In the genomic region with DNA sequence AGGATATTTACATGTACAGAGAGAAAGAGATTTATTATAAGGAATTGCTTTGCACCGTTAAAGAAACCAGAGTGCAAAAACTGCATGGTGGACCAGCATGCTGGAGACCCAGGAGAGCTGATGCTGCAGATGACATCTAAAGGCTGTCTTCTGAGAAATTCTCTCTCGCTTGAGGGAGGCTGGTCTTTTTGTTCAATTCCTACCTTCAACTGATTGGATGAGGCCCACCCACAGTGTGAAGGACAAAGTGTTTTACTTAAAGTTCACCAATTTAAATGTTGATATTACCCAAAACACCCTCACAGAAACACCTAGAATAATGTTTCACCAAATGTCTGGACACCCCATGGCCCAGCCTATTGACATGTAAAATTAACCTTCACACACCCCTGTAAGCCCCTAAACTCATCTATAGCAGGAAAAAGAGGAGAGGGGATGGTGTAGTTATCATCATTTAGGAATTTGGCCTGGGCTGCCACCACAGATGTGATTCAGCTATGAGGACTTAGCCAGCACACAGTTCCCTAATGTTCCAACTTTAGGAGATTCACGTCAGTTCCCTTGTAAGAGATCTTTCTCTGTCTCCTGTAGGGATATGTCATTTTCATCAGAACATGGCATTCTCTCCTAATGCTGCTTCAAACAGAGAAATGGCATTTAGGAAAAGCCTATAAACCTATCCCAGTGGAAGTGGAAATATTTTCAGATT, we compare ENCODE assay signal across 19 cellular contexts.
"Had no signal": no experiment of that assay in that cellular context is flagged by ENCODE, and none has a peak within 500 bp of the region (broad histone marks: within the 10 kb centered on the region; RNA-seq: fewer than 3 reads in every experiment).

No MANE protein-coding gene starts in this region.

- H3K4me3 Mint-ChIP-seq: activated naive CD4-positive, alpha-beta T cell treated with anti-CD3 and anti-CD28 coated beads for 36 hours; activated naive CD8-positive, alpha-beta T cell treated with anti-CD3 and anti-CD28 coated beads, Interleukin-2, amount 50 U/mL, for 24 hours; endodermal cell; naive thymus-derived CD4-positive, alpha-beta T cell had no signal

- DNase-seq: activated CD4-positive, alpha-beta T cell treated with anti-CD3 and anti-CD28 coated beads, Interleukin-2, amount 50 U/mL, for 4 hours; activated naive CD4-positive, alpha-beta T cell treated with anti-CD3 and anti-CD28 coated beads for 36 hours; activated naive CD8-positive, alpha-beta T cell treated with anti-CD3 and anti-CD28 coated beads, Interleukin-2, amount 50 U/mL, for 24 hours; aorta; dorsolateral prefrontal cortex; endodermal cell; hippocampal formation; left ventricle myocardium inferior; naive thymus-derived CD4-positive, alpha-beta T cell; pancreas; stimulated activated CD4-positive, alpha-beta T cell treated with anti-CD3 and anti-CD28 coated beads, Interleukin-4, amount 100 ng/mL, for 4 hours; stimulated activated CD8-positive, alpha-beta memory T cell treated with anti-CD3 and anti-CD28 coated beads, Interleukin-4, amount 100 ng/mL, for 48 hours; stimulated activated naive CD4-positive, alpha-beta T cell treated with Interleukin-2 at 50 U/mL for 16 hours; substantia nigra; T-helper 9 cell had no signal

- H3K4me1 ChIP-seq: left ventricle myocardium inferior, pancreas, tibial nerve, vagina had no signal

- H3K27ac ChIP-seq: dorsolateral prefrontal cortex, left ventricle myocardium inferior, pancreas, tibial nerve, vagina had no signal

- FAIRE-seq: pancreas had no signal

- H3K27me3 ChIP-seq: pancreas, tibial nerve, vagina had no signal

- H3K27ac Mint-ChIP-seq: activated naive CD4-positive, alpha-beta T cell treated with anti-CD3 and anti-CD28 coated beads for 36 hours; activated naive CD8-positive, alpha-beta T cell treated with anti-CD3 and anti-CD28 coated beads, Interleukin-2, amount 50 U/mL, for 24 hours; activated T-helper 2 cell treated with anti-CD3 and anti-CD28 coated beads, Interferon-gamma antibody, Interleukin-2, Interleukin-4, amounts not matched to agents 10 μg/mL and 5 μg/mL and 100 μg/mL, durations not matched to agents 14 hours and 24 hours and 36 hours; endodermal cell; naive thymus-derived CD4-positive, alpha-beta T cell had no signal

- H3K4me3 ChIP-seq: dorsolateral prefrontal cortex, left ventricle myocardium inferior, pancreas, tibial nerve, vagina had no signal

- H3K9me3 Mint-ChIP-seq: activated naive CD4-positive, alpha-beta T cell treated with anti-CD3 and anti-CD28 coated beads for 36 hours; activated naive CD8-positive, alpha-beta T cell treated with anti-CD3 and anti-CD28 coated beads, Interleukin-2, amount 50 U/mL, for 24 hours; activated T-helper 2 cell treated with anti-CD3 and anti-CD28 coated beads, Interferon-gamma antibody, Interleukin-2, Interleukin-4, amounts not matched to agents 10 μg/mL and 5 μg/mL and 100 μg/mL, durations not matched to agents 14 hours and 24 hours and 36 hours; endodermal cell; naive thymus-derived CD4-positive, alpha-beta T cell had no signal

- H3K36me3 Mint-ChIP-seq: naive thymus-derived CD4-positive, alpha-beta T cell had no signal

- ATAC-seq: activated CD4-positive, CD25-positive, alpha-beta regulatory T cell treated with anti-CD3 and anti-CD28 coated beads, Interleukin-2, amount 50 U/mL, for 24 hours; activated naive CD8-positive, alpha-beta T cell treated with anti-CD3 and anti-CD28 coated beads, Interleukin-2, amount 50 U/mL, for 24 hours; naive thymus-derived CD4-positive, alpha-beta T cell; pancreas had no signal

- H3K36me3 ChIP-seq: left ventricle myocardium inferior, pancreas, tibial nerve, vagina had no signal

- H3K4me1 Mint-ChIP-seq: activated naive CD8-positive, alpha-beta T cell treated with anti-CD3 and anti-CD28 coated beads, Interleukin-2, amount 50 U/mL, for 24 hours; naive thymus-derived CD4-positive, alpha-beta T cell had no signal

- H3K27me3 Mint-ChIP-seq: activated naive CD8-positive, alpha-beta T cell treated with anti-CD3 and anti-CD28 coated beads, Interleukin-2, amount 50 U/mL, for 24 hours had no signal

- H3K9me3 ChIP-seq: left ventricle myocardium inferior, pancreas, tibial nerve, vagina had no signal
